ENCODE assay signal across 20 cellular contexts in the genomic region with DNA sequence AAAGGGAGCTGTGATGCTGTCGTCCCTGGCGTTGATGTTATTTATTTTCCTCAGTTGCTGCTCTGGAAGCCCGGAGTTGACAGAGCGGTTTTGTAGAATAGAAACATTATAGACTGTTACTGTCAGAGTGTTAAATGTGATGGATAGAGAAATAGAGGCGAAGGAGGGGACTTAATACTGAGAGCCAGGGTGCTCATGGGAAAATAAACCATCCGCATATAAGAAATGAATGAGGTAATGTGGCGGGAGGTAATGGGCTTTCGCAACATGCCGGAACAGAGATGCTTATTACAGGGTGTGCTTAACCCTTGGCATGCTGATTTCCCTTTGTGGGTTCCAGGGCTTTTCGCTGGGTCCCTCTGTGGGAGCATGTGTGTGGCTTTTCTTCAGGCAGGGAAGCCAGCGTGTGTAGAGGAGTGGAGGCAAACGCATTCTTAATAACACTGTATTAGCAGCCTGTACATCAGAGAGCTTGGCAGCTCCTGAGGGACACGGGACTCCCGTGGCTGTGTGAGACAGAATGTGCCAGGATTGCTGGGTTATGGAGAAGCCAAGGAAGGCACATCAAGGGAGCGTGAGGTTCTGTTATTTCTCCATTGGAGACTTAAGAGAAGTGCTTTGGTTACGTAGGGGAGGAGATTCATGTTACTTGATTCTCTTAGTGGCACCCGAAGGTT.
DNase-seq lines count a peak whose midpoint lies in the region; ATAC-seq and TF ChIP-seq lines count a peak whose summit lies in the region.
"Had no signal": no experiment of that assay in that cellular context is flagged by ENCODE, and none has a peak within 500 bp of the region (broad histone marks: within the 10 kb centered on the region; RNA-seq: fewer than 3 reads in every experiment).

No MANE protein-coding gene starts in this region.

- no peak overlapping the region for H3K4me2 ChIP-seq in H9 (ENCODE audit: insufficient read depth, insufficient read length, low read length)

- H3K9me3 ChIP-seq in H9 (ENCODE audit: control insufficient read depth, low read depth, low read length) (no peaks in the 10 kb centered on the region), breast epithelium (no peaks in the 10 kb centered on the region), heart right ventricle (no peaks in the 10 kb centered on the region)

- H3T11ph ChIP-seq in H9 (ENCODE audit: low read length) = no peak overlapping the region

- no peak overlapping the region for H2BK12ac ChIP-seq in H9 (ENCODE audit: insufficient read length, low read depth, low read length)

- intact Hi-C loops in breast epithelium (cut with DNase I; ENCODE audit: low total_unique reads) (no loop called here), heart right ventricle (cut with DNase I) (loop anchor here in 3 of 10 donors (5.0 to 10.0 kb wide), 3 partner anchors 75 to 85 kb away; no protein-coding TSS in a partner anchor)

- no peaks in the 10 kb centered on the region for H3K23me2 ChIP-seq in H9 (ENCODE audit: insufficient read length, low read depth, low read length, poor library complexity, severe bottlenecking)

- no peak for TF ChIP-seq POLR2A in breast epithelium (IDR thresholded peaks at IDR 0.05)

- H3K18ac ChIP-seq in H9 (ENCODE audit: insufficient read length, low read depth, low read length) = no peak overlapping the region

- no peak for TF ChIP-seq CTCF in H9 (conservative IDR thresholded peaks at IDR 0.05)
- no peak for TF ChIP-seq CTCF in breast epithelium (IDR thresholded peaks at IDR 0.05)
- TF ChIP-seq CTCF in heart right ventricle (IDR thresholded peaks at IDR 0.05) = no peak

- H3K36me3 Mint-ChIP-seq in H9 (ENCODE audit: insufficient read depth in 1 of 3, low read depth in 3 of 3) = no peaks in the 10 kb centered on the region; a peak in 1 of 7 replicates

- no peaks in the 10 kb centered on the region for H3K27me3 ChIP-seq in H9 (ENCODE audit: insufficient read depth, low read length)
- H3K27me3 ChIP-seq in breast epithelium = no peaks in the 10 kb centered on the region
- no peaks in the 10 kb centered on the region for H3K27me3 ChIP-seq in heart right ventricle
- H3K27me3 ChIP-seq in rectal smooth muscle tissue (ENCODE audit: control insufficient read depth, insufficient read depth, low read length) = no peaks in the 10 kb centered on the region

- H3K36me3 ChIP-seq in breast epithelium (no peaks in the 10 kb centered on the region), heart right ventricle (no peaks in the 10 kb centered on the region), rectal smooth muscle tissue (ENCODE audit: control insufficient read depth, insufficient read depth, low read length) (no peaks in the 10 kb centered on the region)

- H3K9me3 Mint-ChIP-seq in H9 = no peaks in the 10 kb centered on the region
- H3K9me3 Mint-ChIP-seq: activated naive CD4-positive, alpha-beta T cell treated with anti-CD3 and anti-CD28 coated beads for 36 hours had no signal

- H2BK15ac ChIP-seq in H9 (ENCODE audit: low read depth, low read length) = no peak overlapping the region

- no peak overlapping the region for H3K9ac ChIP-seq in H9 (ENCODE audit: extremely low read depth, insufficient read length, low read length)
- H3K9ac ChIP-seq in rectal smooth muscle tissue (ENCODE audit: low read length) = no peak overlapping the region

- no peaks in the 10 kb centered on the region for H4K20me1 ChIP-seq in H9 (ENCODE audit: control insufficient read depth, insufficient read depth, insufficient read length)

- H3K23ac ChIP-seq in H9 (ENCODE audit: insufficient read length, low read depth, low read length) = no peak overlapping the region

- peaks cover 4% of the 10 kb centered on the region; the same call in 1 of the 2 replicates for H3K79me2 ChIP-seq in H9 (ENCODE audit: insufficient read depth, low read length)

- H2BK20ac ChIP-seq in H9 (ENCODE audit: low read depth, low read length, poor library complexity, severe bottlenecking) = no peak overlapping the region

- ATAC-seq in heart right ventricle (peak; percentile 65 to 91 (median 69)), GM18520 (IDR thresholded peaks at IDR 0.05; ENCODE audit: unreplicated experiment) (no peak)
- ATAC-seq: activated CD4-positive, CD25-positive, alpha-beta regulatory T cell treated with anti-CD3 and anti-CD28 coated beads, Interleukin-2, amount 50 U/mL, for 24 hours; HepG2; left lobe of liver; Panc1 had no signal

- peaks cover 44 to 57% of the 10 kb centered on the region in 2 experiments for H3K4me1 Mint-ChIP-seq in H9

- H3K4me3 ChIP-seq in breast epithelium = no peak overlapping the region
- peak overlapping the region in 2 of 10 donors; percentile 7 to 17 for H3K4me3 ChIP-seq in heart right ventricle
- no peak overlapping the region for H3K4me3 ChIP-seq in rectal smooth muscle tissue (ENCODE audit: low read length)

- no peak overlapping the region for H2BK120ac ChIP-seq in H9 (ENCODE audit: low read depth, low read length, poor library complexity, severe bottlenecking)

- no peak overlapping the region for H3K4me3 Mint-ChIP-seq in H9
- H3K4me3 Mint-ChIP-seq: activated naive CD4-positive, alpha-beta T cell treated with anti-CD3 and anti-CD28 coated beads for 36 hours had no signal

- no peak overlapping the region for H2BK5ac ChIP-seq in H9 (ENCODE audit: insufficient read length, low read length)

- H4K91ac ChIP-seq in H9 (ENCODE audit: insufficient read length, low read depth, low read length) = no peak overlapping the region

- peaks cover 14% of the 10 kb centered on the region for H3K4me1 ChIP-seq in H9 (ENCODE audit: insufficient read depth, low read length)
- no peaks in the 10 kb centered on the region for H3K4me1 ChIP-seq in breast epithelium
- peaks cover 0 to 59% (median 31%) of the 10 kb centered on the region in 9 donors for H3K4me1 ChIP-seq in heart right ventricle
- H3K4me1 ChIP-seq in rectal smooth muscle tissue (ENCODE audit: control insufficient read depth, insufficient read depth, low read length) = peaks cover 35% of the 10 kb centered on the region

- H3K56ac ChIP-seq in H9 (ENCODE audit: insufficient read length, low read depth, low read length) = no peak overlapping the region

- H3K4ac ChIP-seq in H9 (ENCODE audit: low read depth, low read length) = no peak overlapping the region

- peaks cover 3% of the 10 kb centered on the region for H3K79me1 ChIP-seq in H9 (ENCODE audit: insufficient read depth, low read depth, low read length, poor library complexity, severe bottlenecking)

- peak overlapping the region; percentile 36 to 57 (median 49); a peak in 5 of 7 replicates for H3K27ac Mint-ChIP-seq in H9
- H3K27ac Mint-ChIP-seq: activated naive CD4-positive, alpha-beta T cell treated with anti-CD3 and anti-CD28 coated beads for 36 hours had no signal

- DNase-seq in H9 = no peak
- no peak for DNase-seq in breast epithelium (ENCODE audit: low spot score in 2 of 2)
- peak in 1 of 2 donors; percentile 13 for DNase-seq in heart right ventricle
- no peak for DNase-seq in GM03348 (ENCODE audit: low spot score)
- no peak for DNase-seq in NCI-H1694 treated with DMSO at 0.1 percent for 48 hours (lab: John Stamatoyannopoulos, UW)
- no peak for DNase-seq in activated naive CD4-positive, alpha-beta T cell (lab: John Stamatoyannopoulos, UW)
- DNase-seq: activated naive CD4-positive, alpha-beta T cell treated with anti-CD3 and anti-CD28 coated beads for 36 hours; H7; hippocampal formation; NCI-H1105 treated with DMSO at 0.1 percent for 48 hours; NCI-H446; small intestine; stimulated activated naive CD4-positive, alpha-beta T cell; T-helper 1 cell had no signal

- H3K27me3 Mint-ChIP-seq in H9 (ENCODE audit: low read depth) = no peaks in the 10 kb centered on the region

- H2AFZ ChIP-seq in H9 (ENCODE audit: low read length) = no peak overlapping the region

- WGBS in H9 (ENCODE audit: extremely low coverage, insufficient read length, low lambda C conversion rate) = no CpG with 5 or more reads among the region's 17 CpGs
- 62 to 75% methylated on average over 17 of the region's 17 CpGs for WGBS in heart right ventricle, 2 donors

- H2AK5ac ChIP-seq in H9 (ENCODE audit: insufficient read length, low read length) = no peak overlapping the region

- no peak overlapping the region for H4K5ac ChIP-seq in H9 (ENCODE audit: insufficient read length, low read depth, low read length)

- H3K14ac ChIP-seq in H9 (ENCODE audit: insufficient read depth, low read length) = no peak overlapping the region; the same call in 1 of the 2 replicates

- no peak overlapping the region for H4K8ac ChIP-seq in H9 (replicated peaks; ENCODE audit: insufficient read length, low read depth, low read length)

- H3K27ac ChIP-seq in H9 (ENCODE audit: insufficient read length, low read depth, low read length) (no peak overlapping the region), breast epithelium (peak overlapping the region; percentile 13 to 49), heart right ventricle (peak overlapping the region in 6 of 10 donors; percentile 1 to 39 (median 30)), rectal smooth muscle tissue (ENCODE audit: low read depth, low read length) (peak overlapping the region; percentile 35)
